ENCODE assay signal across 29 cellular contexts in the genomic region with DNA sequence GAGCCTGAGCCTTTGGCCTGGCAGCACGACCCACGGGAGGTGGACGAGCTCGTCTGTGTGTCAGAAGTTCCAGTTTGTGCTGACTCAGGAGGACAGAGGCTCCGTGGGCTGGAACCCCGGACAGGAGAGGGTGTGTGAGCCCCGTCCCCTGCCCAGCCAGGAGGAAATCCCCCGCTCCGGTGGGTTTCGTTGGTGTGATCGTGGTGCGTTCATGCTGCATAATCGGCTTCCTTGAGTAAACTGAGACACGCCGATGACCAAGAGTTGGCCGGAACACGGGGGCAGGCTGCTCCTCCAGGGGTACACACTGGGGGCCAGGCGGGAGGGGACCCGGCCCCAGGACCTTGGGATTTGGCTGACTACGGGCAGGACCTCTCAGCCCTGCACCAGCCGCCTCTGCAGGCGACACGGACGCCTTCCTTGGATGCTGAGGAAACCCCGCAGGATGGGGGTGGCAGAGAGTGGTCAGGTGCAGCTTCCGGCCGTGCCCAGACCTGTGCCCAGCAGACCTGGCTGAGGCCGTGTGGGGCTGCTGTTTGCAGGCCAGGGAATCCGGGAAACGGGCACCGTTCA. TPM values are rescaled to one million over a fixed set of nuclear protein-coding genes. Genes with fewer than 3 reads are reported as not detected.
A peak's percentile ranks its signal among the peaks of the same experiment; 100 is the strongest.
DNase-seq lines count a peak whose midpoint lies in the region; ATAC-seq, FAIRE-seq and TF ChIP-seq lines count a peak whose summit lies in the region.
"Had no signal": no experiment of that assay in that cellular context is flagged by ENCODE, and none has a peak within 500 bp of the region (broad histone marks: within the 10 kb centered on the region; RNA-seq: fewer than 3 reads in every experiment).

No MANE protein-coding gene starts in this region.

- H3K4me1 ChIP-seq in A549 (peaks cover 24% of the 10 kb centered on the region), Peyer's patch (peaks cover 0 to 90% (median 13%) of the 10 kb centered on the region in 4 donors), esophagus squamous epithelium (peaks cover 51 to 98% (median 75%) of the 10 kb centered on the region in 3 donors)

- H3K27ac ChIP-seq in A549 = no peak overlapping the region
- peak overlapping the region in 3 of 4 donors; percentile 80 to 98 (median 98) for H3K27ac ChIP-seq in Peyer's patch
- H3K27ac ChIP-seq in esophagus squamous epithelium = peak overlapping the region; percentile 74 to 95 (median 79)
- H3K27ac ChIP-seq: SJSA1 had no signal

- CTCF ChIA-PET in A549 (lab: Yijun Ruan, JAX) = no interaction called here

- H3K27me3 ChIP-seq in Peyer's patch = no peaks in the 10 kb centered on the region
- H3K27me3 ChIP-seq in esophagus squamous epithelium = peaks cover 0 to 3% (median 0%) of the 10 kb centered on the region in 4 donors
- H3K27me3 ChIP-seq: BE2C, dorsolateral prefrontal cortex, SJSA1 had no signal

- WGBS in A549 (ENCODE audit: missing lambda C conversion rate) = 86% methylated on average over 31 of the region's 31 CpGs
- WGBS in esophagus squamous epithelium, 2 donors = 60 to 80% methylated on average over 1 to 17 of the region's 31 CpGs

- H3K4me3 ChIP-seq in A549 (no peak overlapping the region), Peyer's patch (peak overlapping the region in 1 of 4 donors; percentile 42), esophagus squamous epithelium (peak overlapping the region in 2 of 4 donors; percentile 7 to 21), retinal pigment epithelial cell (ENCODE audit: low read length) (peak overlapping the region; percentile 29)
- H3K4me3 ChIP-seq: SJSA1 had no signal

- no peak for DNase-seq in A549 (ENCODE audit: low read depth in 1 of 2, low spot score in 1 of 2)
- no peak for DNase-seq in Peyer's patch
- no peak for DNase-seq in esophagus squamous epithelium (lab: John Stamatoyannopoulos, UW)
- no peak for DNase-seq in retinal pigment epithelial cell (ENCODE audit: low read depth)
- DNase-seq in KBM-7 = no peak
- no peak for DNase-seq in GOT3 (lab: John Stamatoyannopoulos, UW)
- DNase-seq: activated CD8-positive, alpha-beta T cell treated with anti-CD3 and anti-CD28 coated beads for 36 hours; BE2C; central memory CD4-positive, alpha-beta T cell; COR-L47; dorsolateral prefrontal cortex; islet precursor cell; Karpas-422; left ventricle myocardium superior; naive thymus-derived CD4-positive, alpha-beta T cell; NCI-H1436 treated with DMSO at 0.1 percent for 48 hours; NCI-H748 treated with DMSO at 0.1 percent for 48 hours; stimulated activated CD4-positive, alpha-beta T cell treated with anti-CD3 and anti-CD28 coated beads, Interleukin-12 subunit alpha, Interleukin-12 subunit beta, amount 100 ng/mL, for 4 hours; stimulated activated CD4-positive, alpha-beta T cell treated with anti-CD3 and anti-CD28 coated beads, Interleukin-4, amount 100 ng/mL, for 24 hours; T-helper 1 cell had no signal

- no peak overlapping the region for H3K4me2 ChIP-seq in A549

- FAIRE-seq in A549 (lab: Jason Lieb, UNC) = no peak
- FAIRE-seq: A204.1, astrocyte, G401.6, HTR-8/SVneo had no signal

- intact Hi-C loops in esophagus squamous epithelium (cut with DNase I) = no loop called here

- TF ChIP-seq CTCF in A549 (IDR thresholded peaks at IDR 0.05) (no peak), Peyer's patch (IDR thresholded peaks at IDR 0.05) (no peak), esophagus squamous epithelium (IDR thresholded peaks at IDR 0.05) (no peak), retinal pigment epithelial cell (conservative IDR thresholded peaks at IDR 0.05; ENCODE audit: low read depth, low read length) (no peak)

- TF ChIP-seq RAD21 in A549 (conservative IDR thresholded peaks at IDR 0.05 in 1 of 2, IDR thresholded peaks at IDR 0.05 in 1 of 2) = no peak

- ATAC-seq in A549 (no peak), HG03571 (IDR thresholded peaks at IDR 0.05; ENCODE audit: unreplicated experiment) (no peak), HG03196 (IDR thresholded peaks at IDR 0.05; ENCODE audit: unreplicated experiment) (no peak)
- ATAC-seq: activated CD4-positive, CD25-positive, alpha-beta regulatory T cell treated with anti-CD3 and anti-CD28 coated beads, Interleukin-2, amount 50 U/mL, for 24 hours; activated CD8-positive, alpha-beta T cell treated with anti-CD3 and anti-CD28 coated beads for 36 hours; left ventricle myocardium superior; naive thymus-derived CD4-positive, alpha-beta T cell; stimulated activated effector memory CD8-positive, alpha-beta T cell treated with anti-CD3 and anti-CD28 coated beads, Interleukin-12 subunit alpha, Interleukin-12 subunit beta, amount 100 ng/mL, for 72 hours had no signal

- TF ChIP-seq EP300 in A549 (IDR thresholded peaks at IDR 0.05) = no peak

- no peak for TF ChIP-seq POLR2A in A549 (IDR thresholded peaks at IDR 0.05; ENCODE audit: low read length)
- TF ChIP-seq POLR2A in Peyer's patch (IDR thresholded peaks at IDR 0.05) = no peak
- no peak for TF ChIP-seq POLR2A in esophagus squamous epithelium (IDR thresholded peaks at IDR 0.05)

- in situ Hi-C loops in KBM-7 (cut with MboI; ENCODE audit: low pct_unique_long_range_greater_than_20kb, low sequenced_read_pairs) = no loop called here

- peaks cover 0 to 32% (median 0%) of the 10 kb centered on the region in 3 donors for H3K36me3 ChIP-seq in Peyer's patch
- H3K36me3 ChIP-seq in esophagus squamous epithelium = peaks cover 4 to 73% (median 11%) of the 10 kb centered on the region in 3 donors
- H3K36me3 ChIP-seq: BE2C had no signal

- POLR2A ChIA-PET in A549 (lab: Yijun Ruan, JAX) = no interaction called here

- H3K9me3 ChIP-seq in A549 = no peaks in the 10 kb centered on the region
- no peaks in the 10 kb centered on the region for H3K9me3 ChIP-seq in Peyer's patch
- H3K9me3 ChIP-seq in esophagus squamous epithelium = no peaks in the 10 kb centered on the region
- H3K9me3 ChIP-seq: BE2C, SJSA1 had no signal

TF ChIP-seq in A549, 52 proteins besides CTCF, POLR2A, EP300 and RAD21:
- no peak for TF ChIP-seq HEYL (CRISPR knock-in tag; IDR thresholded peaks at IDR 0.05)
- TF ChIP-seq MAFK (IDR thresholded peaks at IDR 0.05; ENCODE audit: partially characterized antibody) = peak; percentile 83

RNA-seq across cellular contexts. Expression of a gene that starts 8.5 kb away (rescaled TPM):
- polyA plus RNA-seq in A549 (2011; rRNA removed) (1.4 and 1.7 TPM in 2 replicates), A549 (2017; fragmentation: RNase III; extraction: RNeasy Plus Mini Kit Qiagen cat#74134 plus additional on column Dnase treatment) (6.4 to 9.2 TPM (median 8.7 TPM) in 3 replicates)
- polyA plus RNA-seq in A549 (2012; cell fraction: cytosol; rRNA removed) = 14.5 and 17.2 TPM in 2 replicates
- 16.1 and 23.0 TPM in 2 replicates for polyA plus RNA-seq in A549 (2012; cell fraction: nucleus; rRNA removed)
- 0.58 and 1.9 TPM in 2 replicates for polyA minus RNA-seq in A549 (2011; rRNA and poly(A)+ RNA removed)
- total RNA-seq in Peyer's patch (100 to 1,000 TPM in 3 of 4 donors, 10 to 100 TPM in 1; 73.4 to 170 (median 117) TPM), esophagus squamous epithelium (100 to 1,000 TPM in 1 of 4 donors, 10 to 100 TPM in 3; 80.3 to 137 (median 87.7) TPM)
- polyA plus RNA-seq: naive thymus-derived CD4-positive, alpha-beta T cell had no signal

Comparison
In these comparisons a context has a peak if more than half of its experiments do, and no peak if none do; other contexts are left out.
1. H3K27ac ChIP-seq: peak in Peyer's patch (3 of 4) and esophagus squamous epithelium (4 of 4); none in A549 (0 of 2).